In the genomic region with DNA sequence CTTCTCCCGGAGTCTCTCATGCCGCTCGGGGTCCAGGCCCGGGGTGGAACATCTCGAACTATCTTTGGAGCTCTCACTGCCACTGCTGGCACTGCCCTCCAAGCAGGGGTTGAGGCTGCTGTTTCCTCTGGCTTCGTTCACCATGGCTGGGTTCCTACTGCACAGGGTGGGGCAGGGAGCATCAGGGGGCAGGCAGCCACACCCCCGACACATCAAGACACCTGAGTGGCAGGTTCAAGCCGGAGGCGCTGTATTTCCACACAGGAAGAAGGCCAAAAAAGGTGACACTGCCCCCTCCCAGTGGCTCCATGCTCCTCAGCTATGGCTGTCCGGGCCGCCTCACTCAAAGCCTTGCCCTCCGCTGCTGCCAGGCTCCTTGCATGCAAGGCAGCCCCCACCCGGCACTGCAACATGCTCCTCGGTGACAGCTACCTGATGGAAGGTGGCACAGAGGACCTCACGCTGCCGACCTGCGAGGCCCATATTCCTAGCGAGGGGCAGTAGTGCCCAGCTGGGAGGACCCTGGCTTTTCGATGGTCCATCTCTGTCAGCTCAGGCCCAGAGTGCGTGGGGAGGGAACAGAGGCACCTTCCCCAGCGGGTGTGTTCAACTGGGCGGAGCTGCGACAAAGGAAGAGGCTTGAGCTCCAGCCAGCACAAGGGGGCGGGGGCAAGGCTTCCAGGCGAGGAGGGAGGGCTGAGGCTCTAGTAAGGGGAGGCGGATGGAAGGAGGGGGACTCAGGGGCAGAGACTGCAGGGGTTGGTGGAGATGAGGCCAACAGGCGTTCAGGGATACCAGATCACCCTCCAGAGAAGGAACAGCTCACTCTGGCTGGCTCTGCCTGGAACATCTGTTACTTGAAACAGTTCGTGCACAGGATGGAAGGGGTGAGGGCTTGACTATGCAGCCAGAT, we compare ENCODE assay signal across 8 cellular contexts. TPM values are rescaled to one million over a fixed set of nuclear protein-coding genes. Genes with fewer than 3 reads are reported as not detected.
DNase-seq lines count a peak whose midpoint lies in the region; ATAC-seq and TF ChIP-seq lines count a peak whose summit lies in the region.

No MANE protein-coding gene starts in this region.

- H3K9ac ChIP-seq in Karpas-422 (ENCODE audit: low read length) (peak overlapping the region; percentile 60), rectal smooth muscle tissue (ENCODE audit: low read length) (peak overlapping the region; percentile 35)

- H3K9me2 ChIP-seq in Karpas-422 (replicated peaks; ENCODE audit: insufficient read depth, low read length): no peaks in the 10 kb centered on the region

- H3K9me3 ChIP-seq in Karpas-422 (ENCODE audit: low read length) (no peaks in the 10 kb centered on the region), uterus (no peaks in the 10 kb centered on the region)

- TF ChIP-seq CTCF in astrocyte of the cerebellum (IDR thresholded peaks at IDR 0.05; ENCODE audit: low read depth, low read length, missing control alignments): no peak
- TF ChIP-seq CTCF in uterus (IDR thresholded peaks at IDR 0.05): peak in 2 of 4 experiments; percentile 2 to 9

- intact Hi-C loops in uterus (cut with DNase I; ENCODE audit: low total_unique reads): loop anchor here (10.0 kb wide), 1 partner anchor 68 kb away; the partner anchor contains the start of gene AGTRAP

- no peaks in the 10 kb centered on the region for H4K20me1 ChIP-seq in Karpas-422 (ENCODE audit: insufficient read depth, low read depth, low read length)

- peaks cover 32% of the 10 kb centered on the region for H3K79me2 ChIP-seq in Karpas-422 (ENCODE audit: low read length)

- H3K4me1 Mint-ChIP-seq in T-helper 2 cell treated with Interferon-gamma antibody and Interleukin-4, amounts not matched to agents 5 μg/mL and 100 μg/mL, for 36 hours (ENCODE audit: low read depth): peaks cover 43% of the 10 kb centered on the region

- H3K36me3 Mint-ChIP-seq in T-helper 2 cell treated with Interferon-gamma antibody and Interleukin-4, amounts not matched to agents 5 μg/mL and 100 μg/mL, for 36 hours (ENCODE audit: low read depth): peaks cover 17% of the 10 kb centered on the region

- no peak for ATAC-seq in HG03571 (IDR thresholded peaks at IDR 0.05; ENCODE audit: unreplicated experiment)

- H3K4me1 ChIP-seq in Karpas-422 (ENCODE audit: low read length) (peaks cover 46% of the 10 kb centered on the region), rectal smooth muscle tissue (ENCODE audit: control insufficient read depth, insufficient read depth, low read length) (peaks cover 23% of the 10 kb centered on the region), uterus (peaks cover 4 to 23% of the 10 kb centered on the region in 2 donors)

- H3K36me3 ChIP-seq in Karpas-422 (ENCODE audit: insufficient read depth, low read length): peaks cover under 1% of the 10 kb centered on the region; the same call in 1 of the 2 replicates
- peaks cover 20% of the 10 kb centered on the region for H3K36me3 ChIP-seq in rectal smooth muscle tissue (ENCODE audit: control insufficient read depth, insufficient read depth, low read length)
- H3K36me3 ChIP-seq in uterus: no peaks in the 10 kb centered on the region

- H3K4me2 ChIP-seq in Karpas-422 (ENCODE audit: low read depth, low read length, poor library complexity, severe bottlenecking): peak overlapping the region; percentile 82

- H3K27ac ChIP-seq in Karpas-422 (ENCODE audit: low read length) (peak overlapping the region; percentile 31), rectal smooth muscle tissue (ENCODE audit: low read depth, low read length) (peak overlapping the region; percentile 95), uterus (peak overlapping the region; percentile 99)

- peak overlapping the region; percentile 95 for H3K4me3 Mint-ChIP-seq in T-helper 2 cell treated with Interferon-gamma antibody and Interleukin-4, amounts not matched to agents 5 μg/mL and 100 μg/mL, for 36 hours

- H3K4me3 ChIP-seq in GM08714 (ENCODE audit: low read length) (peak overlapping the region; percentile 49; the same call in 1 of the 2 replicates), Karpas-422 (ENCODE audit: low read length) (peak overlapping the region; percentile 58; the same call in 1 of the 2 replicates), astrocyte of the cerebellum (ENCODE audit: low read depth, low read length) (peak overlapping the region; percentile 48), rectal smooth muscle tissue (ENCODE audit: low read length) (peak overlapping the region; percentile 71), uterus (peak overlapping the region; percentile 30 to 45)

- no peaks in the 10 kb centered on the region for H3K27me3 Mint-ChIP-seq in T-helper 2 cell treated with Interferon-gamma antibody and Interleukin-4, amounts not matched to agents 5 μg/mL and 100 μg/mL, for 36 hours (ENCODE audit: low read depth)

- H3K9me3 Mint-ChIP-seq in T-helper 2 cell treated with Interferon-gamma antibody and Interleukin-4, amounts not matched to agents 5 μg/mL and 100 μg/mL, for 36 hours: no peaks in the 10 kb centered on the region

- H3K27ac Mint-ChIP-seq in T-helper 2 cell treated with Interferon-gamma antibody and Interleukin-4, amounts not matched to agents 5 μg/mL and 100 μg/mL, for 36 hours: peak overlapping the region; percentile 87

- DNase-seq in Karpas-422 (peak; percentile 91), astrocyte of the cerebellum (ENCODE audit: low read depth) (peak; percentile 81), hippocampal formation (lab: John Stamatoyannopoulos, UW) (peak; percentile 36 to 60), uterus (peak; percentile 95)
- peak; percentile 78 for DNase-seq in T-helper 2 cell treated with Interferon-gamma antibody and Interleukin-4, amounts not matched to agents 5 μg/mL and 100 μg/mL, for 36 hours (ENCODE audit: low spot score)

- peak; percentile 64 to 66 for TF ChIP-seq POLR2A in uterus (IDR thresholded peaks at IDR 0.05)

- no peaks in the 10 kb centered on the region for H3K27me3 ChIP-seq in Karpas-422 (ENCODE audit: low read length)
- H3K27me3 ChIP-seq in rectal smooth muscle tissue (ENCODE audit: control insufficient read depth, insufficient read depth, low read length): no peaks in the 10 kb centered on the region
- H3K27me3 ChIP-seq in uterus: no peaks in the 10 kb centered on the region

- in situ Hi-C loops in astrocyte of the cerebellum (cut with HindIII; ENCODE audit: low sequenced_read_pairs): no loop called here

- 0 out of 2 replicates have a peak overlapping the region, but pooled peaks have one; percentile 9 for H2AFZ ChIP-seq in Karpas-422 (ENCODE audit: low read length)

RNA-seq across cellular contexts. Expression of gene MTHFR, which starts 2.5 kb away (rescaled TPM):
- 32.5 and 57.0 TPM in 2 replicates for total RNA-seq in Karpas-422 (2014; rRNA removed; shearing (Covaris generic); ENCODE audit: low replicate concordance)
- total RNA-seq in uterus: 10 to 100 TPM; 15.0 to 56.8 (median 29.9) TPM

RNA-seq across cellular contexts. Expression of gene CLCN6, which starts 2.8 kb away (rescaled TPM):
- total RNA-seq in Karpas-422 (2014; rRNA removed; shearing (Covaris generic); ENCODE audit: low replicate concordance): 20.0 and 22.0 TPM in 2 replicates
- 10 to 100 TPM; 14.6 to 31.5 (median 22.7) TPM for total RNA-seq in uterus

RNA-seq across cellular contexts. Expression of gene C1orf167, which starts 41.2 kb away (rescaled TPM):
- total RNA-seq in Karpas-422 (2014; rRNA removed; shearing (Covaris generic); ENCODE audit: low replicate concordance): not detected in 2 replicates
- total RNA-seq in uterus: under 1 TPM in 2 of 4 donors, not detected in 2; 0.21 to 0.82 TPM

RNA-seq across cellular contexts. Expression of gene NPPA, which starts 44.4 kb away (rescaled TPM):
- total RNA-seq in Karpas-422 (2014; rRNA removed; shearing (Covaris generic); ENCODE audit: low replicate concordance): not detected in 2 replicates
- total RNA-seq in uterus: not detected

RNA-seq across cellular contexts. Expression of gene NPPB, which starts 55.5 kb away (rescaled TPM):
- total RNA-seq in Karpas-422 (2014; rRNA removed; shearing (Covaris generic); ENCODE audit: low replicate concordance): not detected in 2 replicates
- total RNA-seq in uterus: not detected

Comparison
In these comparisons a context has a peak if more than half of its experiments do, and no peak if none do; other contexts are left out.
1. H3K27ac ChIP-seq: peak in every context shown above with its lines; median percentile 99 in uterus; 95 in rectal smooth muscle tissue; 31 in Karpas-422.